19 cellular contexts compared by ENCODE assay signal in the genomic region with DNA sequence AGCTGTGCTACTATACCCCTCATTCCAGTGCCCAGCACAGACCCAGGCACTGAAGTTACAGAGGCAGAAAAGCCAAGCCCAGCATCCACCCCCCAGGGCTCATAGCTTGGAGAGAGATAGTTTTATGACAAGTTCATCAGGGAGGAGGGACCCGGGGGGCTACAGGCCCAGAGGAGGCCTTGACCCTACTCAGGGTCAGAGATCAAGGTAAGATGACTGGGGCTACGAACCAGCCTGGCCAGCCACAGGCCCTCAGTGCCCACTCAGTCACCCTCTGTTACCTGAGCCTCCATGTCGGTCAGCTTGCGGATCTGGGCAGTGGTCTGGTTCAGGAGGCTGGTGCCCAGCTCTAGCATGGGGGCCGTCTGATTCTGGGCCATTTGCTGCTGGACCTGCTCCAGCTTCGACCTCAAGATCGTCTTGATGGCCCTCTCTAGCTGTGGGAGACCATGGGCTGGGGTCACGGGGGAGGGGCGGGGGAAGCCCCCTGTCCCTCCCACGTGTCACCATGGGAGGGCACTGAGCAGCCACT. TPM values are rescaled to one million over a fixed set of nuclear protein-coding genes. Genes with fewer than 3 reads are reported as not detected.
DNase-seq lines count a peak whose midpoint lies in the region; ATAC-seq and TF ChIP-seq lines count a peak whose summit lies in the region.
"Had no signal": no experiment of that assay in that cellular context is flagged by ENCODE, and none has a peak within 500 bp of the region (broad histone marks: within the 10 kb centered on the region; RNA-seq: fewer than 3 reads in every experiment).

No MANE protein-coding gene starts in this region.

- no peak for DNase-seq in MCF 10A (ENCODE audit: unreplicated experiment)
- DNase-seq in breast epithelium (ENCODE audit: low spot score in 2 of 2), result no peak
- DNase-seq in WERI-Rb-1, result peak; percentile 17
- peak; percentile 2 for DNase-seq in osteoblast (ENCODE audit: insufficient read length, low spot score, missing footprints)
- no peak for DNase-seq in uterus
- DNase-seq in islet precursor cell, result no peak
- DNase-seq: 8988T; AML-193; C1 segment of cervical spinal cord; CD8-positive, alpha-beta T cell; COR-L47; DMS153; DMS79 treated with DMSO at 0.1 percent for 48 hours; EL; H9 had no signal

- ATAC-seq in GM19467 (IDR thresholded peaks at IDR 0.05; ENCODE audit: unreplicated experiment), result no peak
- ATAC-seq in HG02981 (IDR thresholded peaks at IDR 0.05; ENCODE audit: unreplicated experiment), result no peak
- ATAC-seq: CD8-positive, alpha-beta T cell; GM23338; HepG2 had no signal

- no peaks in the 10 kb centered on the region for H3K79me2 ChIP-seq in osteoblast (ENCODE audit: insufficient read depth, low read length)

- H3K36me3 Mint-ChIP-seq in MCF 10A (ENCODE audit: insufficient read depth, unreplicated experiment), result no peaks in the 10 kb centered on the region
- H3K36me3 Mint-ChIP-seq: CD8-positive, alpha-beta T cell had no signal

- H3K36me3 ChIP-seq in breast epithelium, result no peaks in the 10 kb centered on the region
- no peaks in the 10 kb centered on the region for H3K36me3 ChIP-seq in WERI-Rb-1
- H3K36me3 ChIP-seq in osteoblast (ENCODE audit: insufficient read depth, low read length), result no peaks in the 10 kb centered on the region
- H3K36me3 ChIP-seq in uterus, result no peaks in the 10 kb centered on the region

- TF ChIP-seq POLR2A in breast epithelium (IDR thresholded peaks at IDR 0.05), result no peak
- no peak for TF ChIP-seq POLR2A in uterus (IDR thresholded peaks at IDR 0.05)

- BruUV-seq in MCF 10A (replicated peaks; lab: Mats Ljungman, UMichigan), result no TSS peak

- intact Hi-C loops in MCF 10A (cut with micrococcal nuclease), result no loop called here
- intact Hi-C loops in breast epithelium (cut with DNase I; ENCODE audit: low total_unique reads), result no loop called here
- intact Hi-C loops in uterus (cut with DNase I; ENCODE audit: low total_unique reads), result no loop called here

- H3K4me2 ChIP-seq in osteoblast (ENCODE audit: insufficient read depth, low read length), result no peak overlapping the region
- H3K4me2 ChIP-seq: GM23338 had no signal

- no peaks in the 10 kb centered on the region for H3K9me3 Mint-ChIP-seq in MCF 10A (ENCODE audit: unreplicated experiment)
- H3K9me3 Mint-ChIP-seq: CD8-positive, alpha-beta T cell; GM23338; H9 had no signal

- POLR2A ChIA-PET in MCF 10A (lab: Yijun Ruan, JAX), result interaction anchor here (1.1 kb wide), 1 partner anchor 34 kb away, joined by 3 read pairs; no protein-coding TSS in a partner anchor

- H3K9me3 ChIP-seq in breast epithelium (no peaks in the 10 kb centered on the region), WERI-Rb-1 (ENCODE audit: severe bottlenecking) (no peaks in the 10 kb centered on the region), osteoblast (ENCODE audit: low read depth, low read length) (no peaks in the 10 kb centered on the region), uterus (no peaks in the 10 kb centered on the region)

- no peak overlapping the region for H2AFZ ChIP-seq in osteoblast (ENCODE audit: low read length)
- H2AFZ ChIP-seq: GM23338 had no signal

- CTCF ChIA-PET in MCF 10A (lab: Yijun Ruan, JAX), result interaction anchor here (2.1 kb wide), 1 partner anchor 66 kb away, joined by 8 read pairs; no protein-coding TSS in a partner anchor

- H3K4me3 Mint-ChIP-seq in MCF 10A (ENCODE audit: unreplicated experiment), result no peak overlapping the region
- H3K4me3 Mint-ChIP-seq: CD8-positive, alpha-beta T cell; GM23338; H9 had no signal

- H3K27me3 Mint-ChIP-seq in MCF 10A (ENCODE audit: insufficient read depth, unreplicated experiment), result no peaks in the 10 kb centered on the region

- peaks cover 34% of the 10 kb centered on the region for H3K4me1 Mint-ChIP-seq in MCF 10A (ENCODE audit: insufficient read depth, unreplicated experiment)

- no peak overlapping the region for H3K4me3 ChIP-seq in breast epithelium
- H3K4me3 ChIP-seq in WERI-Rb-1 (ENCODE audit: low read depth, low read length), result no peak overlapping the region
- no peak overlapping the region for H3K4me3 ChIP-seq in osteoblast (ENCODE audit: insufficient read depth, low read length)
- H3K4me3 ChIP-seq in uterus, result no peak overlapping the region
- H3K4me3 ChIP-seq: GM23338 had no signal

- H4K20me1 ChIP-seq in osteoblast (ENCODE audit: insufficient read depth, low read length), result no peaks in the 10 kb centered on the region

- H3K4me1 ChIP-seq in breast epithelium (no peaks in the 10 kb centered on the region), osteoblast (ENCODE audit: insufficient read depth, low read length) (no peaks in the 10 kb centered on the region), uterus (peaks cover 0 to under 1% of the 10 kb centered on the region in 2 donors)

- peak overlapping the region; percentile 46 for H3K27ac Mint-ChIP-seq in MCF 10A (ENCODE audit: low read depth, unreplicated experiment)
- H3K27ac Mint-ChIP-seq: CD8-positive, alpha-beta T cell; GM23338 had no signal

- no peaks in the 10 kb centered on the region for H3K27me3 ChIP-seq in breast epithelium
- H3K27me3 ChIP-seq in WERI-Rb-1 (ENCODE audit: insufficient read depth, low read depth, severe bottlenecking), result no peaks in the 10 kb centered on the region
- H3K27me3 ChIP-seq in osteoblast (ENCODE audit: insufficient read depth, low read length), result peaks cover 5% of the 10 kb centered on the region
- H3K27me3 ChIP-seq in uterus, result no peaks in the 10 kb centered on the region

- no peak overlapping the region for H3K27ac ChIP-seq in breast epithelium
- H3K27ac ChIP-seq in WERI-Rb-1, result no peak overlapping the region
- no peak overlapping the region for H3K27ac ChIP-seq in osteoblast (ENCODE audit: low read depth, low read length)
- peak overlapping the region; percentile 17 to 39 for H3K27ac ChIP-seq in uterus

- TF ChIP-seq CTCF in MCF 10A (IDR thresholded peaks at IDR 0.05; ENCODE audit: unreplicated experiment), result no peak
- no peak for TF ChIP-seq CTCF in breast epithelium (IDR thresholded peaks at IDR 0.05)
- no peak for TF ChIP-seq CTCF in WERI-Rb-1 (IDR thresholded peaks at IDR 0.05; ENCODE audit: low read depth, low read length)
- no peak for TF ChIP-seq CTCF in osteoblast (IDR thresholded peaks at IDR 0.05; ENCODE audit: extremely low read depth, low read depth, low read length)
- TF ChIP-seq CTCF in uterus (IDR thresholded peaks at IDR 0.05), result no peak

RNA-seq across cellular contexts. Expression of gene ANGPT4, which starts 26.1 kb away (rescaled TPM):
- total RNA-seq in MCF 10A (2022) (not detected in 2 replicates), breast epithelium (10 to 100 TPM in 1 of 3 donors, 1 to 10 TPM in 1, under 1 TPM in 1; 0.66 to 18.4 (median 1.0) TPM), osteoblast (under 0.01 TPM in 2 replicates), uterus (1 to 10 TPM in 3 of 4 donors, under 1 TPM in 1; 0.55 to 8.8 (median 3.8) TPM)
- total RNA-seq: CD8-positive, alpha-beta T cell; HepG2 had no signal

RNA-seq across cellular contexts. Expression of gene FAM110A, which starts 56.5 kb away (rescaled TPM):
- 9.2 and 13.6 TPM in 2 replicates for total RNA-seq in MCF 10A (2022)
- 10 to 100 TPM in 1 of 3 donors, 1 to 10 TPM in 2; 4.0 to 18.9 (median 8.2) TPM for total RNA-seq in breast epithelium
- 8.5 and 9.8 TPM in 2 replicates for total RNA-seq in osteoblast
- 1 to 10 TPM in 3 of 4 donors, under 1 TPM in 1; 0.59 to 6.2 (median 4.0) TPM for total RNA-seq in uterus

Comparison
In these comparisons a context has a peak if more than half of its experiments do, and no peak if none do; other contexts are left out.
1. DNase-seq: peak in WERI-Rb-1 (single experiment) and osteoblast (single experiment); none in MCF 10A (single experiment), breast epithelium (0 of 2), uterus (0 of 2) and islet precursor cell (single experiment).
2. H3K27ac ChIP-seq: peak in uterus (2 of 2); none in breast epithelium (0 of 2), WERI-Rb-1 (single experiment) and osteoblast (single experiment).